ENCODE assay signal across 1 cellular context in genomic region chr13:97724450-97724849, GRCh38.
TF ChIP-seq lines count a peak whose summit lies in the region.

No MANE protein-coding gene starts in this region.

TF ChIP-seq in WTC11, 78 proteins besides CTCF, POLR2A, EP300 and RAD21 (continued from another document):
- no peak for TF ChIP-seq E2F1 (CRISPR knock-in tag; IDR thresholded peaks at IDR 0.05)
- no peak for TF ChIP-seq ELF4 (CRISPR knock-in tag; IDR thresholded peaks at IDR 0.05; ENCODE audit: low read depth)
- TF ChIP-seq MAX (CRISPR knock-in tag; IDR thresholded peaks at IDR 0.05) = no peak
TF ChIP-seq in WTC11: peak in this region for 0.
